30 cellular contexts compared by ENCODE assay signal in genomic region chr4:34293459-34293858, GRCh38.
DNase-seq lines count a peak whose midpoint lies in the region; ATAC-seq and TF ChIP-seq lines count a peak whose summit lies in the region.
"Had no signal": no experiment of that assay in that cellular context is flagged by ENCODE, and none has a peak within 500 bp of the region (broad histone marks: within the 10 kb centered on the region; RNA-seq: fewer than 3 reads in every experiment).

No MANE protein-coding gene starts in this region.

- intact Hi-C loops in CD8-positive, alpha-beta T cell (cut with DNase I, micrococcal nuclease) = no loop called here

- H3K4me1 ChIP-seq in RWPE2 (ENCODE audit: insufficient read depth, poor library complexity, severe bottlenecking) (no peaks in the 10 kb centered on the region), smooth muscle cell (ENCODE audit: low read depth) (no peaks in the 10 kb centered on the region)
- no peaks in the 10 kb centered on the region for H3K4me1 ChIP-seq in CD8-positive, alpha-beta T cell (ENCODE audit: insufficient read depth, low read length)
- H3K4me1 ChIP-seq: A549, colonic mucosa, parathyroid adenoma, stomach, uterus had no signal

- H3K27ac ChIP-seq in RWPE2 (ENCODE audit: poor library complexity, severe bottlenecking) (no peak overlapping the region), smooth muscle cell (ENCODE audit: low read depth) (no peak overlapping the region)
- no peak overlapping the region for H3K27ac ChIP-seq in CD8-positive, alpha-beta T cell (ENCODE audit: low read depth, low read length)
- H3K27ac ChIP-seq: A549, cardiac muscle cell, colonic mucosa, parathyroid adenoma, stomach, uterus, VCaP had no signal

- POLR2A ChIA-PET in CD8-positive, alpha-beta T cell (lab: Charles Lee) = no interaction called here

- H3K9me3 Mint-ChIP-seq in CD8-positive, alpha-beta T cell = peaks cover 11% of the 10 kb centered on the region
- H3K9me3 Mint-ChIP-seq: HFFc6 had no signal

- no peak overlapping the region for H3K4me2 ChIP-seq in smooth muscle cell
- H3K4me2 ChIP-seq: A549 had no signal

- no peak overlapping the region for H2AFZ ChIP-seq in smooth muscle cell (ENCODE audit: low read depth)
- H2AFZ ChIP-seq: parathyroid adenoma had no signal

- TF ChIP-seq CTCF in RWPE2 (IDR thresholded peaks at IDR 0.05; ENCODE audit: poor library complexity, severe bottlenecking) (no peak), fibroblast of mammary gland (conservative IDR thresholded peaks at IDR 0.05; ENCODE audit: control insufficient read depth, insufficient read depth, low read depth, low read length) (no peak), smooth muscle cell (IDR thresholded peaks at IDR 0.05; ENCODE audit: borderline replicate concordance, insufficient read depth, poor library complexity, severe bottlenecking) (no peak)
- TF ChIP-seq CTCF in CD8-positive, alpha-beta T cell (IDR thresholded peaks at IDR 0.05) = no peak

- H3K9ac ChIP-seq in smooth muscle cell (ENCODE audit: low read depth) = no peak overlapping the region
- H3K9ac ChIP-seq: parathyroid adenoma had no signal

- no peaks in the 10 kb centered on the region for H3K79me2 ChIP-seq in smooth muscle cell (ENCODE audit: low read depth)
- H3K79me2 ChIP-seq: parathyroid adenoma had no signal

- CTCF ChIA-PET in CD8-positive, alpha-beta T cell (lab: Charles Lee) = no interaction called here

- no peaks in the 10 kb centered on the region for H4K20me1 ChIP-seq in smooth muscle cell (ENCODE audit: low read depth)

- H3K4me3 ChIP-seq in RWPE2 (ENCODE audit: severe bottlenecking) (no peak overlapping the region), fibroblast of mammary gland (ENCODE audit: control insufficient read depth, low read depth, low read length) (no peak overlapping the region), smooth muscle cell (no peak overlapping the region)
- H3K4me3 ChIP-seq in CD8-positive, alpha-beta T cell (ENCODE audit: low read depth, low read length) = no peak overlapping the region
- H3K4me3 ChIP-seq: A549, cardiac muscle cell, colonic mucosa, stomach, uterus had no signal

- H3K9me3 ChIP-seq in RWPE2 (ENCODE audit: severe bottlenecking) (no peaks in the 10 kb centered on the region), smooth muscle cell (replicated peaks; ENCODE audit: low read depth) (no peaks in the 10 kb centered on the region)
- no peaks in the 10 kb centered on the region for H3K9me3 ChIP-seq in CD8-positive, alpha-beta T cell (ENCODE audit: low read length)
- H3K9me3 ChIP-seq: A549, colonic mucosa, stomach, uterus had no signal

- H3F3A ChIP-seq in smooth muscle cell (ENCODE audit: low read depth) = no peaks in the 10 kb centered on the region

- H3K27me3 Mint-ChIP-seq in CD8-positive, alpha-beta T cell (ENCODE audit: low read depth) = no peaks in the 10 kb centered on the region
- H3K27me3 Mint-ChIP-seq: CD4-positive, alpha-beta T cell; IgD-negative memory B cell had no signal

- peak; percentile 0 for DNase-seq in COLO829 (ENCODE audit: low spot score)
- peak; percentile 18 for DNase-seq in LHCN-M2 (ENCODE audit: low read depth)
- DNase-seq in RWPE2 (ENCODE audit: low spot score) = no peak
- peak; percentile 17 for DNase-seq in fibroblast of mammary gland (ENCODE audit: low read depth)
- DNase-seq in smooth muscle cell (lab: John Stamatoyannopoulos, UW; ENCODE audit: unreplicated experiment) = no peak
- DNase-seq in CD8-positive, alpha-beta T cell = no peak
- DNase-seq: activated CD4-positive, alpha-beta T cell treated with anti-CD3 and anti-CD28 coated beads for 48 hours; activated CD8-positive, alpha-beta memory T cell treated with anti-CD3 and anti-CD28 coated beads for 24 hours; CD4-positive, alpha-beta T cell; colonic mucosa; effector CD4-positive, alpha-beta T cell; HFFc6; hypothalamus; NCI-H1105 treated with DMSO at 0.1 percent for 48 hours; NCI-H187 treated with DMSO at 0.1 percent for 48 hours; NCI-H2171 treated with DMSO at 0.1 percent for 48 hours; NCI-H524; NK-92 treated with Interleukin-12 subunit alpha and Interleukin-12 subunit beta, amount 100 ng/mL, for 24 hours; right cardiac atrium; SHP77; stomach; uterus had no signal

- no peaks in the 10 kb centered on the region for H3K4me1 Mint-ChIP-seq in CD8-positive, alpha-beta T cell (ENCODE audit: low read depth)
- H3K4me1 Mint-ChIP-seq: IgD-negative memory B cell had no signal

- no peaks in the 10 kb centered on the region for H3K27me3 ChIP-seq in RWPE2 (ENCODE audit: insufficient read depth, poor library complexity, severe bottlenecking)
- no peaks in the 10 kb centered on the region for H3K27me3 ChIP-seq in smooth muscle cell (ENCODE audit: low read depth)
- H3K27me3 ChIP-seq in CD8-positive, alpha-beta T cell (ENCODE audit: insufficient read depth, low read length) = no peaks in the 10 kb centered on the region
- H3K27me3 ChIP-seq: cardiac muscle cell, colonic mucosa, stomach, uterus had no signal

- no peak overlapping the region for H3K4me3 Mint-ChIP-seq in CD8-positive, alpha-beta T cell
- H3K4me3 Mint-ChIP-seq: CD4-positive, alpha-beta T cell; HFFc6; IgD-negative memory B cell had no signal

- no peak overlapping the region for H3K27ac Mint-ChIP-seq in CD8-positive, alpha-beta T cell
- H3K27ac Mint-ChIP-seq: activated naive CD4-positive, alpha-beta T cell treated with anti-CD3 and anti-CD28 coated beads, Interleukin-2, amount 50 U/mL, for 72 hours; CD4-positive, alpha-beta T cell; HFFc6; IgD-negative memory B cell had no signal

- H3K36me3 ChIP-seq in RWPE2 (ENCODE audit: low read depth) (no peaks in the 10 kb centered on the region), smooth muscle cell (ENCODE audit: low read depth) (no peaks in the 10 kb centered on the region)
- no peaks in the 10 kb centered on the region for H3K36me3 ChIP-seq in CD8-positive, alpha-beta T cell (ENCODE audit: insufficient read depth, low read length)
- H3K36me3 ChIP-seq: cardiac muscle cell, colonic mucosa, stomach, uterus had no signal

- no peaks in the 10 kb centered on the region for H3K36me3 Mint-ChIP-seq in CD8-positive, alpha-beta T cell
- H3K36me3 Mint-ChIP-seq: activated naive CD4-positive, alpha-beta T cell treated with anti-CD3 and anti-CD28 coated beads, Interleukin-2, amount 50 U/mL, for 72 hours; IgD-negative memory B cell had no signal

- peak; percentile 27; the same call in 1 of the 3 replicates for ATAC-seq in RWPE2 (ENCODE audit: low read depth)
- no peak for ATAC-seq in GM21723 (IDR thresholded peaks at IDR 0.05; ENCODE audit: unreplicated experiment)
- no peak for ATAC-seq in CD8-positive, alpha-beta T cell
- ATAC-seq in GM21526 (IDR thresholded peaks at IDR 0.05; ENCODE audit: low FRiP score, unreplicated experiment) = no peak
- ATAC-seq: A549; activated naive CD4-positive, alpha-beta T cell treated with anti-CD3 and anti-CD28 coated beads, Interleukin-2, amount 50 U/mL, for 72 hours; right cardiac atrium had no signal

Comparison
In these comparisons a context has a peak if more than half of its experiments do, and no peak if none do; other contexts are left out.
1. DNase-seq: peak in COLO829 (single experiment), LHCN-M2 (single experiment) and fibroblast of mammary gland (single experiment); none in RWPE2 (single experiment), smooth muscle cell (single experiment) and CD8-positive, alpha-beta T cell (0 of 7).